In the genomic region with DNA sequence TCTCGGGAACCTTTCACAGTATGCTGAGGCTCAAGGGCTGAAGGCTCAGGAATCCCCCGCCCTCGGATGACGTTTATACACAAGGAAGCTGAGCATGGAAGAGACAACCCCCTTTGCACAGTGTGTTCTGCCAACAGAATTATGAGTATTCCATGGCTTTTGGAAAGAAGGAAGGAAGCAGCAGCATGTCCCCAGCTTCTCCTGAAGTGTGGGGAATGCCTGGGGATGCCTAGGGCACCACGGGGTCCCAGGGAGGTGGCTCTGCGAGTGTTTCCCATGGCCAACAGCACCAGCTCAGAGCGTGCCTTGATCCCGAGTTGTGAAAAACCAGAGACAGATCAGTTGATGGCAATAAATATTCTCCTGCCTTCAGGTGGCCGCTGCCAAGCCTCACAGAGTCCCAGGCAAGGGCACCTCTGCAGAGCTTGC, we compare ENCODE assay signal across 11 cellular contexts.
DNase-seq lines count a peak whose midpoint lies in the region; ATAC-seq and TF ChIP-seq lines count a peak whose summit lies in the region.
"Had no signal": no experiment of that assay in that cellular context is flagged by ENCODE, and none has a peak within 500 bp of the region (broad histone marks: within the 10 kb centered on the region; RNA-seq: fewer than 3 reads in every experiment).

No MANE protein-coding gene starts in this region.

- no peak overlapping the region for H3K9ac ChIP-seq in neuronal stem cell (ENCODE audit: low read depth, low read length, poor library complexity)

- H2BK120ac ChIP-seq in neuronal stem cell (ENCODE audit: low read depth, low read length), result no peak overlapping the region

- H3K23ac ChIP-seq in neuronal stem cell (ENCODE audit: low read depth, low read length, poor library complexity), result no peak overlapping the region

- H3K27ac ChIP-seq in body of pancreas (peak overlapping the region; percentile 26 to 51 (median 40)), neuronal stem cell (replicated peaks; ENCODE audit: low read length) (no peak overlapping the region), upper lobe of left lung (peak overlapping the region; percentile 58 to 81 (median 72))
- H3K27ac ChIP-seq: epithelial cell of prostate had no signal

- H3K36me3 ChIP-seq in body of pancreas (replicated peaks in 1 of 2; ENCODE audit: insufficient read depth in 1 of 2, low read depth in 2 of 2) (peaks cover 0 to 1% of the 10 kb centered on the region in 2 donors), neuronal stem cell (replicated peaks in 1 of 2; ENCODE audit: control insufficient read depth in 2 of 2, insufficient read depth in 2 of 2, low read length in 2 of 2) (peaks cover 0 to 68% of the 10 kb centered on the region in 2 donors), upper lobe of left lung (peaks cover 0 to 6% (median 0%) of the 10 kb centered on the region in 4 donors)

- 80 to 87% methylated on average over 9 of the region's 9 CpGs for WGBS in body of pancreas, 2 donors
- WGBS in neuronal stem cell (ENCODE audit: extremely low coverage in 2 of 2, insufficient read length in 2 of 2, insufficient replicate concordance in 1 of 2), 2 donors, result no CpG with 5 or more reads among the region's 9 CpGs
- 59 to 64% methylated on average over 9 of the region's 9 CpGs for WGBS in upper lobe of left lung, 2 donors

- H3K4me1 ChIP-seq in body of pancreas (peaks cover 17% of the 10 kb centered on the region), neuronal stem cell (ENCODE audit: control insufficient read depth in 2 of 2, insufficient read depth in 1 of 2, low read depth in 1 of 2, low read length in 2 of 2) (peaks cover 0 to 8% of the 10 kb centered on the region in 2 donors), upper lobe of left lung (peaks cover 52 to 57% (median 55%) of the 10 kb centered on the region in 4 donors)

- no peak overlapping the region for H3K4me3 ChIP-seq in body of pancreas
- no peak overlapping the region for H3K4me3 ChIP-seq in neuronal stem cell (ENCODE audit: low read length in 2 of 2)
- no peak overlapping the region for H3K4me3 ChIP-seq in upper lobe of left lung

- H2AFZ ChIP-seq in neuronal stem cell (ENCODE audit: low read length), result no peak overlapping the region

- no peak overlapping the region for H2AK5ac ChIP-seq in neuronal stem cell (ENCODE audit: low read depth, low read length)

- no peak overlapping the region for H3K4me2 ChIP-seq in neuronal stem cell (ENCODE audit: insufficient read depth, low read length, poor library complexity, severe bottlenecking)

- H2BK15ac ChIP-seq in neuronal stem cell (ENCODE audit: low read length), result no peak overlapping the region

- TF ChIP-seq CTCF in body of pancreas (IDR thresholded peaks at IDR 0.05), result no peak
- TF ChIP-seq CTCF in upper lobe of left lung (IDR thresholded peaks at IDR 0.05), result no peak

- H3K18ac ChIP-seq in neuronal stem cell (ENCODE audit: low read length), result peak overlapping the region; percentile 54

- H2BK12ac ChIP-seq in neuronal stem cell (ENCODE audit: low read length), result no peak overlapping the region

- H3K14ac ChIP-seq in neuronal stem cell (ENCODE audit: low read length), result no peak overlapping the region

- ATAC-seq in body of pancreas (peak; percentile 46), Right ventricle myocardium superior (ENCODE audit: poor library complexity) (peak; percentile 75), upper lobe of left lung (ENCODE audit: low FRiP score in 2 of 2) (peak; percentile 41 to 83), HG03139 (IDR thresholded peaks at IDR 0.05; ENCODE audit: unreplicated experiment) (no peak)

- no peak overlapping the region for H4K91ac ChIP-seq in neuronal stem cell (ENCODE audit: low read depth, low read length, poor library complexity)

- no peaks in the 10 kb centered on the region for H3K79me1 ChIP-seq in neuronal stem cell (ENCODE audit: low read depth, low read length)

- no peak overlapping the region for H3K4ac ChIP-seq in neuronal stem cell (ENCODE audit: low read length)

- intact Hi-C loops in body of pancreas (cut with DNase I), result no loop called here
- intact Hi-C loops in Right ventricle myocardium superior (cut with DNase I), result no loop called here

- TF ChIP-seq POLR2A in body of pancreas (IDR thresholded peaks at IDR 0.05), result peak in 1 of 3 donors; percentile 17
- no peak for TF ChIP-seq POLR2A in upper lobe of left lung (IDR thresholded peaks at IDR 0.05)

- peak in 3 of 4 donors; percentile 9 to 69 (median 36) for DNase-seq in body of pancreas
- DNase-seq in Right ventricle myocardium superior, result peak; percentile 83
- DNase-seq in neuronal stem cell (ENCODE audit: low spot score), result no peak
- peak in 1 of 2 donors; percentile 54 for DNase-seq in upper lobe of left lung
- DNase-seq in SHP77 (lab: John Stamatoyannopoulos, UW), result no peak
- no peak for DNase-seq in stimulated activated CD4-positive, alpha-beta T cell treated with anti-CD3 and anti-CD28 coated beads, Interleukin-4, amount 100 ng/mL, for 1 hour
- DNase-seq: amniotic stem cell, Kasumi-1, OCI-M1 had no signal

- peak in 3 of 4 donors; percentile 74 to 96 (median 93) for TF ChIP-seq EP300 in upper lobe of left lung (IDR thresholded peaks at IDR 0.05)

- no peak overlapping the region for H4K8ac ChIP-seq in neuronal stem cell (ENCODE audit: low read depth, low read length)

- no peaks in the 10 kb centered on the region for H3K9me3 ChIP-seq in body of pancreas
- H3K9me3 ChIP-seq in neuronal stem cell (replicated peaks in 1 of 2; ENCODE audit: control insufficient read depth in 2 of 2, insufficient read depth in 1 of 2, low read depth in 1 of 2, low read length in 2 of 2), result peaks cover 2 to 3% of the 10 kb centered on the region in 2 donors
- no peaks in the 10 kb centered on the region for H3K9me3 ChIP-seq in upper lobe of left lung

- H2BK5ac ChIP-seq in neuronal stem cell (ENCODE audit: low read length), result no peak overlapping the region

- H3K27me3 ChIP-seq in body of pancreas (no peaks in the 10 kb centered on the region), neuronal stem cell (ENCODE audit: control insufficient read depth in 3 of 3, insufficient read depth in 3 of 3, low read depth in 1 of 3, low read length in 3 of 3) (no peaks in the 10 kb centered on the region), upper lobe of left lung (no peaks in the 10 kb centered on the region)

Comparison
In these comparisons a context has a peak if more than half of its experiments do, and no peak if none do; other contexts are left out.
1. DNase-seq: peak in body of pancreas (3 of 4) and Right ventricle myocardium superior (single experiment); none in neuronal stem cell (single experiment), SHP77 (0 of 2) and stimulated activated CD4-positive, alpha-beta T cell treated with anti-CD3 and anti-CD28 coated beads, Interleukin-4, amount 100 ng/mL, for 1 hour (single experiment).